Comparison of ENCODE assay signal across 8 cellular contexts in the genomic region with DNA sequence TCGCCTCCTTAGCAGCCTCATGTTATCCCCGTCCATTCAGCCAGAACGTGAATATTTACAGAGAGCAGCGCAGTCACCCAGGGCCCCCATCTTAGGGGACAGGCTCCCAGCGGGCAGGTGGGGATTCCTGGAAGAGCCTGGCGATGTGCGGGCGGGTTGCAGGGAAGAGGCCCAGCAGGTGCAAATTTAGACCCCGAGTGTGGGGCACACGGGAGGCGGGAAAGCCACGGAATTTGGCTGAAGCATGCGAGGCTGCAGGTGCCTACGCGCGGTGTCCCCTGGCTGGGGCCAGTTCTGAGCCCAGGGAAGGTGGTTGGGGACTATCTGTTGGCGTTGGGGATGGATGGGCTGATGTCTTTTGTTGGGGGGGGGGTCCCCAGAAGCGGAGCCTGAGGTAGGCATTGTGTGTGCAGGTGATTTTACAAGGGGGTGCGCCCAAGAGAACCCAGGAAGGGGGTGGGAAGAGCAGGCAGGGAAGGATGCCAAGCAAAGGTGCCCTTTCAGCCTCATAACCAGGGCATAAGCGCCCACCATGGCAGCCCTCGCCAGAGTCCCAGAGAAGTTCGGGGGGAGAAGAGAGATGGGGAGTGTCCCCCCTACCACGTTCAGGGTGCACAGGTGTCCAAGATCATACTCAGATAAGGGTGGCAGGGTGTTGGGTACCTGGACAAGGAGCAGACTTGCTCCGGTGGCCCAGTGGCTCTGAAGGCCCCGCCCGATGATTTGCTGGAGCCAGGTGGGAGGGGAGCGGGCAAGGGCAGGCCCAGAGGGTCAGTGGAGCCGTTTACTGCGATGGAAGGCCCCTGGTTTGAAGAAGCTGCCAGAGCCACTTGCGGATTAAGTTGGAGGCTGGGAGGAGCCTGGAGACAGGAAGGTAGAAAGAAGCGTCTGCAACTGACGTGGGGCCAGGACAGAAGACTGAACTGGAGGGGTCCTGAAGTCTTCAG. TPM values are rescaled to one million over a fixed set of nuclear protein-coding genes. Genes with fewer than 3 reads are reported as not detected.
DNase-seq lines count a peak whose midpoint lies in the region; ATAC-seq and TF ChIP-seq lines count a peak whose summit lies in the region.

No MANE protein-coding gene starts in this region.

- peak overlapping the region; percentile 93; the same call in 1 of the 2 replicates for H3K27ac ChIP-seq in HEK293 (ENCODE audit: extremely low read depth, low read depth, low read length)
- H3K27ac ChIP-seq in spleen, result peak overlapping the region in 5 of 8 donors; percentile 94 to 98 (median 95)

- no peaks in the 10 kb centered on the region for H3K9me3 ChIP-seq in HEK293 (ENCODE audit: control insufficient read depth, insufficient read depth, low read depth, low read length)
- no peaks in the 10 kb centered on the region for H3K9me3 ChIP-seq in spleen

- no peak for TF ChIP-seq POLR2A in spleen (IDR thresholded peaks at IDR 0.05)

- no peaks in the 10 kb centered on the region for H3K27me3 Mint-ChIP-seq in activated CD4-positive, alpha-beta memory T cell treated with anti-CD3 and anti-CD28 coated beads for 36 hours

- H3K36me3 Mint-ChIP-seq in activated CD4-positive, alpha-beta memory T cell treated with anti-CD3 and anti-CD28 coated beads for 36 hours, result peaks cover 1% of the 10 kb centered on the region

- no peak for DNase-seq in activated CD4-positive, alpha-beta memory T cell treated with anti-CD3 and anti-CD28 coated beads for 36 hours
- DNase-seq in spleen (peak; percentile 87), H4 (ENCODE audit: low spot score) (no peak), Kasumi-1 (lab: John Stamatoyannopoulos, UW) (no peak)

- intact Hi-C loops in activated CD4-positive, alpha-beta memory T cell treated with anti-CD3 and anti-CD28 coated beads for 36 hours (cut with micrococcal nuclease), result no loop called here
- intact Hi-C loops in spleen (cut with DNase I; ENCODE audit: low total_unique reads), result no loop called here

- peaks cover 0 to 6% of the 10 kb centered on the region in 2 experiments; a peak in 1 of 3 replicates for H3K36me3 ChIP-seq in HEK293 (ENCODE audit: control insufficient read depth in 2 of 2, insufficient read depth in 1 of 2, low read length in 2 of 2)
- H3K36me3 ChIP-seq in spleen, result peaks cover 0 to 10% (median 0%) of the 10 kb centered on the region in 6 donors

- CTCF ChIA-PET in HEK293 (lab: Yijun Ruan, JAX), result interaction anchor here (2.9 kb wide), 1 partner anchor 22 kb away, joined by 49 read pairs; a partner anchor contains a TSS
- CTCF ChIA-PET in activated CD4-positive, alpha-beta memory T cell treated with anti-CD3 and anti-CD28 coated beads for 36 hours (lab: Charles Lee), result interaction anchor here (2.2 kb wide), 1 partner anchor 23 kb away, joined by 17 read pairs; a partner anchor contains a TSS

- no peaks in the 10 kb centered on the region for H3K27me3 ChIP-seq in spleen (replicated peaks in 1 of 7)

- H3K4me3 ChIP-seq in HEK293 (ENCODE audit: low read depth, low read length), result peak overlapping the region; percentile 72
- peak overlapping the region; percentile 87 for H3K4me3 ChIP-seq in iPS-11a (ENCODE audit: low read depth, low read length)
- H3K4me3 ChIP-seq in spleen, result peak overlapping the region; percentile 89 to 100 (median 100)

- ATAC-seq in HG03354 (IDR thresholded peaks at IDR 0.05; ENCODE audit: poor library complexity, severe bottlenecking, unreplicated experiment) (no peak), HG03342 (IDR thresholded peaks at IDR 0.05; ENCODE audit: unreplicated experiment) (no peak)

- H3K27ac Mint-ChIP-seq in activated CD4-positive, alpha-beta memory T cell treated with anti-CD3 and anti-CD28 coated beads for 36 hours, result peak overlapping the region; percentile 100

- POLR2A ChIA-PET in HEK293 (lab: Yijun Ruan, JAX), result interaction anchor here (0.6 kb wide), 2 partner anchors 16 to 18 kb away, joined by 3 to 4 read pairs; no protein-coding TSS in a partner anchor
- POLR2A ChIA-PET in activated CD4-positive, alpha-beta memory T cell treated with anti-CD3 and anti-CD28 coated beads for 36 hours (lab: Charles Lee), result interaction anchor here (2.2 to 2.6 kb wide), 2 partner anchors 20 to 23 kb away, joined by 13 to 16 read pairs; a partner anchor contains a TSS

- H3K9me3 Mint-ChIP-seq in activated CD4-positive, alpha-beta memory T cell treated with anti-CD3 and anti-CD28 coated beads for 36 hours, result no peaks in the 10 kb centered on the region

- H3K4me1 Mint-ChIP-seq in activated CD4-positive, alpha-beta memory T cell treated with anti-CD3 and anti-CD28 coated beads for 36 hours (ENCODE audit: low read depth), result peaks cover 46% of the 10 kb centered on the region

- H3K4me1 ChIP-seq in HEK293 (ENCODE audit: control insufficient read depth, insufficient read depth, low read length), result peaks cover 7% of the 10 kb centered on the region; the same call in 1 of the 2 replicates
- H3K4me1 ChIP-seq in spleen, result peaks cover 15 to 74% (median 51%) of the 10 kb centered on the region in 6 donors

- no peak for TF ChIP-seq CTCF in HEK293 (tag by site-specific recombination; IDR thresholded peaks at IDR 0.05)
- no peak for TF ChIP-seq CTCF in spleen (IDR thresholded peaks at IDR 0.05 in 8 of 11, conservative IDR thresholded peaks at IDR 0.05 in 3 of 11)

- H3K4me3 Mint-ChIP-seq in activated CD4-positive, alpha-beta memory T cell treated with anti-CD3 and anti-CD28 coated beads for 36 hours, result peak overlapping the region; percentile 89

- WGBS in spleen, 5 donors, result 64 to 71% (median 66%) methylated on average over 32 of the region's 32 CpGs

TF ChIP-seq in HEK293, 187 proteins besides CTCF, POLR2A, EP300 and RAD21:
- peak; percentile 87 for TF ChIP-seq ZNF341 (tag by site-specific recombination; IDR thresholded peaks at IDR 0.05; ENCODE audit: low read depth)
- TF ChIP-seq ZNF600 (tag by site-specific recombination; IDR thresholded peaks at IDR 0.05), result peak; percentile 50; the same call in 1 of the 2 replicates
- no peak for TF ChIP-seq ZNF169 (tag by site-specific recombination; IDR thresholded peaks at IDR 0.05)

RNA-seq across cellular contexts. Expression of a gene that starts 1.2 kb away (rescaled TPM):
- 1 to 10 TPM; 8.1 to 8.5 TPM for total RNA-seq in activated CD4-positive, alpha-beta memory T cell treated with anti-CD3 and anti-CD28 coated beads for 36 hours
- 10 to 100 TPM; 16.1 to 23.7 (median 19.5) TPM for total RNA-seq in spleen
- 10 to 100 TPM in 2 of 3 donors, 1 to 10 TPM in 1; 9.8 to 24.4 (median 19.4) TPM for polyA plus RNA-seq in spleen
- 28.3 and 45.8 TPM in 2 replicates for total RNA-seq in H4 (2014; rRNA removed; shearing (Covaris generic))

RNA-seq across cellular contexts. Expression of a gene that starts 12.2 kb away (rescaled TPM):
- under 1 TPM; 0.22 to 0.36 TPM for total RNA-seq in activated CD4-positive, alpha-beta memory T cell treated with anti-CD3 and anti-CD28 coated beads for 36 hours
- 10 to 100 TPM in 3 of 7 donors, 1 to 10 TPM in 4; 5.1 to 33.6 (median 5.9) TPM for total RNA-seq in spleen
- polyA plus RNA-seq in spleen, result 10 to 100 TPM in 1 of 3 donors, 1 to 10 TPM in 2; 3.0 to 23.9 (median 3.4) TPM
- not detected in 2 replicates for total RNA-seq in H4 (2014; rRNA removed; shearing (Covaris generic))

RNA-seq across cellular contexts. Expression of a gene that starts 23.1 kb away (rescaled TPM):
- total RNA-seq in activated CD4-positive, alpha-beta memory T cell treated with anti-CD3 and anti-CD28 coated beads for 36 hours, result 10 to 100 TPM; 45.9 to 46.4 TPM
- total RNA-seq in spleen, result 10 to 100 TPM; 36.5 to 52.4 (median 48.3) TPM
- polyA plus RNA-seq in spleen, result 10 to 100 TPM; 35.9 to 83.9 (median 68.7) TPM
- total RNA-seq in H4 (2014; rRNA removed; shearing (Covaris generic)), result 33.2 and 35.7 TPM in 2 replicates

RNA-seq across cellular contexts. Expression of a gene that starts 35.4 kb away (rescaled TPM):
- 10 to 100 TPM; 27.2 to 27.4 TPM for total RNA-seq in activated CD4-positive, alpha-beta memory T cell treated with anti-CD3 and anti-CD28 coated beads for 36 hours
- total RNA-seq in spleen, result 10 to 100 TPM in 4 of 7 donors, 1 to 10 TPM in 3; 3.9 to 19.5 (median 13.5) TPM
- 10 to 100 TPM in 2 of 3 donors, 1 to 10 TPM in 1; 9.4 to 19.1 (median 16.3) TPM for polyA plus RNA-seq in spleen
- total RNA-seq in H4 (2014; rRNA removed; shearing (Covaris generic)), result not detected in 2 replicates

RNA-seq across cellular contexts. Expression of a gene that starts 47.6 kb away (rescaled TPM):
- total RNA-seq in activated CD4-positive, alpha-beta memory T cell treated with anti-CD3 and anti-CD28 coated beads for 36 hours, result under 1 TPM in 1 of 2 experiments, not detected in 1; 0.21 TPM
- total RNA-seq in spleen, result 10 to 100 TPM; 25.5 to 90.1 (median 43.2) TPM
- polyA plus RNA-seq in spleen, result 100 to 1,000 TPM in 1 of 3 donors, 10 to 100 TPM in 2; 19.6 to 123 (median 78.5) TPM
- total RNA-seq in H4 (2014; rRNA removed; shearing (Covaris generic)), result 1.4 and 2.0 TPM in 2 replicates
